ENCODE assay signal across 2 cellular contexts in the genomic region with DNA sequence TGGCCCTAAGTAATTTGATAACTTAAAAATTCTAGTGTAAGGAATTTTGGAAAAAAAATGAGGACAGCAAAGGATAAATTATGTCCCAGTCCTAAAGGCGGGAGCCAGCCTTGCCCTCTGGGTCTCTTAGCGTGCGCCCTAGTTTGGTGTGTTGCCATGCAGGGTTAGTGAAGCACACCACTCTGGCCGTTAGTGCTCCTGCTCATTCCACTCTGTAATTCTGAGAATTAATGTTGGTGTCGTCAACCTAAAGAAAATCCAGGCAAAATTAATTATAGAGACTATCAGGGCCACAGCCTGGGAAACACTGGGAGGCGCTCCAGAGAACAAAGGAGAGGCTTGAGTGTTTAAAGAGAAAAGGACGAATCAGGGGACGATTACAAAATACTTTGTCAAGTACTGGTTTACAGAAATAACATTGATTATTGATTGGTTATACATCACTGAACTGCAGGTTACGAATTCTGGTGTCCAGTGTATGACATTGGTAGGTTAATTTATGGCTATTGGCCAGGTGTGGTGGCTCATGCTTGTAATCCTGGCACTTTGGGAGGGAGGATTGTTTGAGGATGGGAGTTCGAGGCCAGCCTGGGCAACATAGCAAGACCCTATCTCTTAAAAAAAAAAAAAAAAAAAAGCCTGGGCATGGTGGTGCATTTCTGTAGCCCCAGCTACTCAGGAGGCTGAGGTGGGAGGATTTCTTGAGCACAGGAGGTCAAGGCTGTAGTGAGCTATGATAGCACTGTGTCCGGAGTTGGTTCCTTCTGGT.
TF ChIP-seq lines count a peak whose summit lies in the region.

No MANE protein-coding gene starts in this region.

TF ChIP-seq in K562, 482 proteins besides CTCF, POLR2A, EP300 and RAD21:
- TF ChIP-seq MED1 (CRISPR knock-in tag; IDR thresholded peaks at IDR 0.05; ENCODE audit: borderline replicate concordance), result no peak
- 0 out of 2 replicates have a peak, but pooled peaks have one; percentile 28 for TF ChIP-seq HDAC2 (IDR thresholded peaks at IDR 0.05)
- peak; percentile 89 for TF ChIP-seq BCOR (IDR thresholded peaks at IDR 0.05)
- TF ChIP-seq CBX5 (IDR thresholded peaks at IDR 0.05; ENCODE audit: borderline replicate concordance, low read depth), result 0 out of 2 replicates have a peak, but pooled peaks have one; percentile 11
- peak; percentile 98 for TF ChIP-seq ZNF121 (CRISPR knock-in tag; conservative IDR thresholded peaks at IDR 0.05)
- TF ChIP-seq CBX1 (IDR thresholded peaks at IDR 0.05; ENCODE audit: low read depth), result 0 out of 2 replicates have a peak, but pooled peaks have one; percentile 3
- TF ChIP-seq KDM1A (IDR thresholded peaks at IDR 0.05), result 0 out of 4 replicates have a peak, but pooled peaks of 1 of the 2 experiments have one; percentile 34
- TF ChIP-seq ZNF384 (IDR thresholded peaks at IDR 0.05; ENCODE audit: low read depth, low read length), result 0 out of 2 replicates have a peak, but pooled peaks have one; percentile 5
- TF ChIP-seq BRD4 (IDR thresholded peaks at IDR 0.05), result 0 out of 2 replicates have a peak, but pooled peaks have one; percentile 16
- TF ChIP-seq, protein P1, sequence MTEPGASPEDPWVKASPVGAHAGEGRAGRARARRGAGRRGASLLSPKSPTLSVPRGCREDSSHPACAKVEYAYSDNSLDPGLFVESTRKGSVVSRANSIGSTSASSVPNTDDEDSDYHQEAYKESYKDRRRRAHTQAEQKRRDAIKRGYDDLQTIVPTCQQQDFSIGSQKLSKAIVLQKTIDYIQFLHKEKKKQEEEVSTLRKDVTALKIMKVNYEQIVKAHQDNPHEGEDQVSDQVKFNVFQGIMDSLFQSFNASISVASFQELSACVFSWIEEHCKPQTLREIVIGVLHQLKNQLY (CRISPR knock-in tag; conservative IDR thresholded peaks at IDR 0.05), result no peak
- TF ChIP-seq, protein P2, sequence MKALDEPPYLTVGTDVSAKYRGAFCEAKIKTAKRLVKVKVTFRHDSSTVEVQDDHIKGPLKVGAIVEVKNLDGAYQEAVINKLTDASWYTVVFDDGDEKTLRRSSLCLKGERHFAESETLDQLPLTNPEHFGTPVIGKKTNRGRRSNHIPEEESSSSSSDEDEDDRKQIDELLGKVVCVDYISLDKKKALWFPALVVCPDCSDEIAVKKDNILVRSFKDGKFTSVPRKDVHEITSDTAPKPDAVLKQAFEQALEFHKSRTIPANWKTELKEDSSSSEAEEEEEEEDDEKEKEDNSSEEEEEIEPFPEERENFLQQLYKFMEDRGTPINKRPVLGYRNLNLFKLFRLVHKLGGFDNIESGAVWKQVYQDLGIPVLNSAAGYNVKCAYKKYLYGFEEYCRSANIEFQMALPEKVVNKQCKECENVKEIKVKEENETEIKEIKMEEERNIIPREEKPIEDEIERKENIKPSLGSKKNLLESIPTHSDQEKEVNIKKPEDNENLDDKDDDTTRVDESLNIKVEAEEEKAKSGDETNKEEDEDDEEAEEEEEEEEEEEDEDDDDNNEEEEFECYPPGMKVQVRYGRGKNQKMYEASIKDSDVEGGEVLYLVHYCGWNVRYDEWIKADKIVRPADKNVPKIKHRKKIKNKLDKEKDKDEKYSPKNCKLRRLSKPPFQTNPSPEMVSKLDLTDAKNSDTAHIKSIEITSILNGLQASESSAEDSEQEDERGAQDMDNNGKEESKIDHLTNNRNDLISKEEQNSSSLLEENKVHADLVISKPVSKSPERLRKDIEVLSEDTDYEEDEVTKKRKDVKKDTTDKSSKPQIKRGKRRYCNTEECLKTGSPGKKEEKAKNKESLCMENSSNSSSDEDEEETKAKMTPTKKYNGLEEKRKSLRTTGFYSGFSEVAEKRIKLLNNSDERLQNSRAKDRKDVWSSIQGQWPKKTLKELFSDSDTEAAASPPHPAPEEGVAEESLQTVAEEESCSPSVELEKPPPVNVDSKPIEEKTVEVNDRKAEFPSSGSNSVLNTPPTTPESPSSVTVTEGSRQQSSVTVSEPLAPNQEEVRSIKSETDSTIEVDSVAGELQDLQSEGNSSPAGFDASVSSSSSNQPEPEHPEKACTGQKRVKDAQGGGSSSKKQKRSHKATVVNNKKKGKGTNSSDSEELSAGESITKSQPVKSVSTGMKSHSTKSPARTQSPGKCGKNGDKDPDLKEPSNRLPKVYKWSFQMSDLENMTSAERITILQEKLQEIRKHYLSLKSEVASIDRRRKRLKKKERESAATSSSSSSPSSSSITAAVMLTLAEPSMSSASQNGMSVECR (CRISPR knock-in tag; IDR thresholded peaks at IDR 0.05), result peak; percentile 23; the same call in 1 of the 2 replicates
- TF ChIP-seq KDM2B (CRISPR knock-in tag; IDR thresholded peaks at IDR 0.05), result no peak
- 0 out of 2 replicates have a peak, but pooled peaks have one; percentile 18 for TF ChIP-seq BACH1 (tag; IDR thresholded peaks at IDR 0.05)
- TF ChIP-seq, protein P3, sequence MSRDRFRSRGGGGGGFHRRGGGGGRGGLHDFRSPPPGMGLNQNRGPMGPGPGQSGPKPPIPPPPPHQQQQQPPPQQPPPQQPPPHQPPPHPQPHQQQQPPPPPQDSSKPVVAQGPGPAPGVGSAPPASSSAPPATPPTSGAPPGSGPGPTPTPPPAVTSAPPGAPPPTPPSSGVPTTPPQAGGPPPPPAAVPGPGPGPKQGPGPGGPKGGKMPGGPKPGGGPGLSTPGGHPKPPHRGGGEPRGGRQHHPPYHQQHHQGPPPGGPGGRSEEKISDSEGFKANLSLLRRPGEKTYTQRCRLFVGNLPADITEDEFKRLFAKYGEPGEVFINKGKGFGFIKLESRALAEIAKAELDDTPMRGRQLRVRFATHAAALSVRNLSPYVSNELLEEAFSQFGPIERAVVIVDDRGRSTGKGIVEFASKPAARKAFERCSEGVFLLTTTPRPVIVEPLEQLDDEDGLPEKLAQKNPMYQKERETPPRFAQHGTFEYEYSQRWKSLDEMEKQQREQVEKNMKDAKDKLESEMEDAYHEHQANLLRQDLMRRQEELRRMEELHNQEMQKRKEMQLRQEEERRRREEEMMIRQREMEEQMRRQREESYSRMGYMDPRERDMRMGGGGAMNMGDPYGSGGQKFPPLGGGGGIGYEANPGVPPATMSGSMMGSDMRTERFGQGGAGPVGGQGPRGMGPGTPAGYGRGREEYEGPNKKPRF (IDR thresholded peaks at IDR 0.05; ENCODE audit: low read depth, low read length), result no peak
- no peak for TF ChIP-seq SPI1 (IDR thresholded peaks at IDR 0.05; ENCODE audit: borderline replicate concordance, low read depth, low read length)

TF ChIP-seq in GM12891, 5 proteins besides CTCF, POLR2A, EP300 and RAD21:
- no peak for TF ChIP-seq POLR2AphosphoS5 (IDR thresholded peaks at IDR 0.05; ENCODE audit: low read depth, low read length)
- no peak for TF ChIP-seq TAF1 (IDR thresholded peaks at IDR 0.05; ENCODE audit: low read depth, low read length)
- TF ChIP-seq PAX5 (IDR thresholded peaks at IDR 0.05; ENCODE audit: insufficient read depth, low read length, severe bottlenecking), result no peak
- TF ChIP-seq POU2F2 (IDR thresholded peaks at IDR 0.05; ENCODE audit: low read depth, low read length), result no peak
- no peak for TF ChIP-seq SPI1 (IDR thresholded peaks at IDR 0.05; ENCODE audit: low read depth, low read length)
